In genomic region chr6:140572129-140572528, GRCh38 we compare ENCODE assay signal across 10 cellular contexts.
DNase-seq lines count a peak whose midpoint lies in the region; ATAC-seq and TF ChIP-seq lines count a peak whose summit lies in the region.
"Had no signal": no experiment of that assay in that cellular context is flagged by ENCODE, and none has a peak within 500 bp of the region (broad histone marks: within the 10 kb centered on the region; RNA-seq: fewer than 3 reads in every experiment).

No MANE protein-coding gene starts in this region.

- peaks cover 19% of the 10 kb centered on the region for H3K4me1 Mint-ChIP-seq in activated CD4-positive, alpha-beta T cell treated with anti-CD3 and anti-CD28 coated beads, Interleukin-2, amount 10 ng/mL, durations not matched to agents 24 days and 14 days

- peak; percentile 89 for ATAC-seq in SK-N-SH treated with all-trans-retinoic acid at 6 μM for 48 hours
- no peak for ATAC-seq in GM18498 (IDR thresholded peaks at IDR 0.05; ENCODE audit: unreplicated experiment)
- ATAC-seq: A549 had no signal

- peak overlapping the region; percentile 76 for H3K27ac Mint-ChIP-seq in activated CD4-positive, alpha-beta T cell treated with anti-CD3 and anti-CD28 coated beads, Interleukin-2, amount 10 ng/mL, durations not matched to agents 24 days and 14 days

- H3K4me3 Mint-ChIP-seq in activated CD4-positive, alpha-beta T cell treated with anti-CD3 and anti-CD28 coated beads, Interleukin-2, amount 10 ng/mL, durations not matched to agents 24 days and 14 days: peak overlapping the region; percentile 31
- H3K4me3 Mint-ChIP-seq: T-helper 1 cell treated with Interleukin-12 subunit alpha and Interleukin-12 subunit beta and Interleukin-4 antibody, amounts not matched to agents 30 μg/mL and 1 μg/mL, for 36 hours had no signal

- peaks cover 3% of the 10 kb centered on the region for H3K27me3 Mint-ChIP-seq in activated CD4-positive, alpha-beta T cell treated with anti-CD3 and anti-CD28 coated beads, Interleukin-2, amount 10 ng/mL, durations not matched to agents 24 days and 14 days

- intact Hi-C loops in activated CD4-positive, alpha-beta T cell treated with anti-CD3 and anti-CD28 coated beads, Interleukin-2, amount 10 ng/mL, durations not matched to agents 24 days and 14 days (cut with micrococcal nuclease): loop anchor here (1.0 to 5.0 kb wide), 2 partner anchors 14 to 235 kb away; no protein-coding TSS in a partner anchor

- no peaks in the 10 kb centered on the region for H3K9me3 Mint-ChIP-seq in activated CD4-positive, alpha-beta T cell treated with anti-CD3 and anti-CD28 coated beads, Interleukin-2, amount 10 ng/mL, durations not matched to agents 24 days and 14 days

- DNase-seq in activated CD4-positive, alpha-beta T cell treated with anti-CD3 and anti-CD28 coated beads, Interleukin-2, amount 10 ng/mL, durations not matched to agents 24 days and 14 days: no peak
- no peak for DNase-seq in activated CD4-positive, alpha-beta T cell treated with anti-CD3 and anti-CD28 coated beads for 48 hours
- DNase-seq in fibroblast of peridontal ligament (ENCODE audit: extremely low read depth) (peak; percentile 96), stromal cell of bone marrow (ENCODE audit: low read depth) (peak; percentile 95), T-helper 9 cell (no peak)
- no peak for DNase-seq in activated CD4-positive, alpha-beta T cell treated with anti-CD3 and anti-CD28 coated beads, Interleukin-2, amount 50 U/mL, for 1 hour

- peaks cover 2% of the 10 kb centered on the region for H3K36me3 Mint-ChIP-seq in activated CD4-positive, alpha-beta T cell treated with anti-CD3 and anti-CD28 coated beads, Interleukin-2, amount 10 ng/mL, durations not matched to agents 24 days and 14 days (ENCODE audit: low read depth)

TF ChIP-seq in SK-N-SH treated with all-trans-retinoic acid at 6 μM for 48 hours, 23 proteins besides CTCF, POLR2A, EP300 and RAD21:
- TF ChIP-seq ZFP30 (CRISPR knock-in tag; IDR thresholded peaks at IDR 0.05): no peak
- TF ChIP-seq GLIS3 (CRISPR knock-in tag; IDR thresholded peaks at IDR 0.05): no peak
- peak; percentile 92 for TF ChIP-seq ZC3H10 (CRISPR knock-in tag; IDR thresholded peaks at IDR 0.05)
- peak; percentile 85; the same call in 1 of the 2 replicates for TF ChIP-seq POU6F1 (CRISPR knock-in tag; IDR thresholded peaks at IDR 0.05; ENCODE audit: borderline replicate concordance, low read depth)
- peak; percentile 78 for TF ChIP-seq TOX (CRISPR knock-in tag; IDR thresholded peaks at IDR 0.05; ENCODE audit: borderline replicate concordance)

Comparison
In these comparisons a context has a peak if more than half of its experiments do, and no peak if none do; other contexts are left out.
1. DNase-seq: peak in fibroblast of peridontal ligament (single experiment) and stromal cell of bone marrow (single experiment); none in activated CD4-positive, alpha-beta T cell treated with anti-CD3 and anti-CD28 coated beads, Interleukin-2, amount 10 ng/mL, durations not matched to agents 24 days and 14 days (single experiment), activated CD4-positive, alpha-beta T cell treated with anti-CD3 and anti-CD28 coated beads for 48 hours (single experiment), T-helper 9 cell (single experiment) and activated CD4-positive, alpha-beta T cell treated with anti-CD3 and anti-CD28 coated beads, Interleukin-2, amount 50 U/mL, for 1 hour (single experiment).